In genomic region chr5:55230086-55230629, GRCh38 we compare ENCODE assay signal across 30 cellular contexts. TPM values are rescaled to one million over a fixed set of nuclear protein-coding genes. Genes with fewer than 3 reads are reported as not detected.
"Had no signal": no experiment of that assay in that cellular context is flagged by ENCODE, and none has a peak within 500 bp of the region (broad histone marks: within the 10 kb centered on the region; RNA-seq: fewer than 3 reads in every experiment).

No MANE protein-coding gene starts in this region.

- H3K4me3 ChIP-seq: left ventricle myocardium inferior, prostate gland, right atrium auricular region, thyroid gland had no signal

- FAIRE-seq: colon, urothelium cell line had no signal

- H3K27ac ChIP-seq: brain microvascular endothelial cell, dorsolateral prefrontal cortex, left ventricle myocardium inferior, prostate gland, right atrium auricular region, thyroid gland had no signal

- H3K27ac Mint-ChIP-seq: activated naive CD4-positive, alpha-beta T cell treated with anti-CD3 and anti-CD28 coated beads, Interleukin-2, amount 10 ng/mL, durations not matched to agents 7 days and 5 days; activated naive CD8-positive, alpha-beta T cell treated with anti-CD3 and anti-CD28 coated beads, Interleukin-2, amount 50 U/mL, for 24 hours; activated T-helper 2 cell treated with anti-CD3 and anti-CD28 coated beads, Interferon-gamma antibody, Interleukin-2, Interleukin-4, amounts not matched to agents 10 μg/mL and 5 μg/mL and 100 μg/mL, durations not matched to agents 14 hours and 24 hours and 36 hours had no signal

- H3K9me3 Mint-ChIP-seq: activated naive CD4-positive, alpha-beta T cell treated with anti-CD3 and anti-CD28 coated beads, Interleukin-2, amount 10 ng/mL, durations not matched to agents 7 days and 5 days; activated naive CD8-positive, alpha-beta T cell treated with anti-CD3 and anti-CD28 coated beads, Interleukin-2, amount 50 U/mL, for 24 hours; activated T-helper 2 cell treated with anti-CD3 and anti-CD28 coated beads, Interferon-gamma antibody, Interleukin-2, Interleukin-4, amounts not matched to agents 10 μg/mL and 5 μg/mL and 100 μg/mL, durations not matched to agents 14 hours and 24 hours and 36 hours; T-cell had no signal

- DNase-seq: activated CD4-positive, alpha-beta T cell treated with anti-CD3 and anti-CD28 coated beads, Interleukin-2, amount 50 U/mL, for 1 hour; activated naive CD4-positive, alpha-beta T cell treated with anti-CD3 and anti-CD28 coated beads, Interleukin-2, amount 10 ng/mL, durations not matched to agents 7 days and 5 days; activated naive CD8-positive, alpha-beta T cell treated with anti-CD3 and anti-CD28 coated beads, Interleukin-2, amount 50 U/mL, for 24 hours; activated T-cell treated with anti-CD3 and anti-CD28 coated beads for 4 hours; anterior cingulate cortex; brain microvascular endothelial cell; central memory CD4-positive, alpha-beta T cell; dorsolateral prefrontal cortex; foreskin melanocyte; head of caudate nucleus; kidney glomerular epithelial cell; left ventricle myocardium inferior; mammary epithelial cell; stimulated activated CD4-positive, alpha-beta T cell treated with anti-CD3 and anti-CD28 coated beads, Interleukin-12 subunit alpha, Interleukin-12 subunit beta, amount 100 ng/mL, for 4 hours; stimulated activated CD4-positive, alpha-beta T cell treated with anti-CD3 and anti-CD28 coated beads, Interleukin-1b, Interleukin-23, amount 100 ng/mL, for 48 hours; stimulated activated CD8-positive, alpha-beta memory T cell treated with anti-CD3 and anti-CD28 coated beads, Interleukin-4, amount 100 ng/mL, for 48 hours; stimulated activated naive CD4-positive, alpha-beta T cell treated with Interleukin-2 at 50 U/mL for 16 hours; T-cell; T-helper 9 cell; thyroid gland had no signal

- ATAC-seq: activated naive CD8-positive, alpha-beta T cell treated with anti-CD3 and anti-CD28 coated beads, Interleukin-2, amount 50 U/mL, for 24 hours; T-cell had no signal

- H3K27me3 ChIP-seq: thyroid gland had no signal

- H3K36me3 Mint-ChIP-seq: activated naive CD4-positive, alpha-beta T cell treated with anti-CD3 and anti-CD28 coated beads, Interleukin-2, amount 10 ng/mL, durations not matched to agents 7 days and 5 days; T-cell had no signal

- H3K4me3 Mint-ChIP-seq: activated naive CD4-positive, alpha-beta T cell treated with anti-CD3 and anti-CD28 coated beads, Interleukin-2, amount 10 ng/mL, durations not matched to agents 7 days and 5 days; activated naive CD8-positive, alpha-beta T cell treated with anti-CD3 and anti-CD28 coated beads, Interleukin-2, amount 50 U/mL, for 24 hours had no signal

RNA-seq across cellular contexts. Expression of gene MCIDAS, which starts 3.0 kb away (rescaled TPM):
- total RNA-seq: activated T-helper 2 cell treated with anti-CD3 and anti-CD28 coated beads, Interferon-gamma antibody, Interleukin-2, Interleukin-4, amounts not matched to agents 10 μg/mL and 5 μg/mL and 100 μg/mL, durations not matched to agents 14 hours and 24 hours and 36 hours; left ventricle myocardium inferior; myocyte; osteocyte; right atrium auricular region; subcutaneous adipose tissue; T-cell had no signal
- polyA plus RNA-seq: neural cell had no signal

RNA-seq across cellular contexts. Expression of gene CCNO, which starts 3.2 kb away (rescaled TPM):
- total RNA-seq: left ventricle myocardium inferior, osteocyte had no signal

RNA-seq across cellular contexts. Expression of gene CDC20B, which starts 57.2 kb away (rescaled TPM):
- total RNA-seq: epithelial cell of proximal tubule, left ventricle myocardium inferior, mammary epithelial cell, myocyte, osteocyte, right atrium auricular region, subcutaneous adipose tissue, T-cell, thyroid gland had no signal
- polyA plus RNA-seq: neural cell had no signal
